ENCODE assay signal across 30 cellular contexts in genomic region chr6:47435254-47435612, GRCh38.
"Had no signal": no experiment of that assay in that cellular context is flagged by ENCODE, and none has a peak within 500 bp of the region (broad histone marks: within the 10 kb centered on the region; RNA-seq: fewer than 3 reads in every experiment).

No MANE protein-coding gene starts in this region.

- H3K27me3 Mint-ChIP-seq: progenitor cell of endocrine pancreas; stimulated activated naive CD8-positive, alpha-beta T cell treated with anti-CD3 and anti-CD28 coated beads, Interleukin-15, amount 100 ng/mL, for 72 hours had no signal

- H3K4me3 Mint-ChIP-seq: naive thymus-derived CD8-positive, alpha-beta T cell; natural killer cell treated with Interleukin-12 subunit alpha and Interleukin-12 subunit beta and Interleukin-15 and Interleukin-18, amount 100 ng/mL, for 72 hours; neural progenitor cell; stimulated activated memory B cell treated with anti-CD40 and anti-IgM and Interleukin-4, amounts not matched to agents 10 μg/mL and 1 μg/mL and 100 μg/mL, for 72 hours; stimulated activated naive CD8-positive, alpha-beta T cell treated with anti-CD3 and anti-CD28 coated beads, Interleukin-15, amount 100 ng/mL, for 72 hours had no signal

- H3K27ac ChIP-seq: neural progenitor cell, ovary, parathyroid adenoma, psoas muscle, sigmoid colon, spleen, thoracic aorta, thyroid gland, tibial nerve, upper lobe of left lung, vagina had no signal

- H3K4me1 ChIP-seq: neural progenitor cell, parathyroid adenoma, psoas muscle, sigmoid colon, thyroid gland, tibial nerve, vagina had no signal

- FAIRE-seq: small intestine, urothelium cell line had no signal

- H3K27me3 ChIP-seq: neural progenitor cell, ovary, right lobe of liver, sigmoid colon, spleen, thyroid gland, tibial nerve, upper lobe of left lung, vagina had no signal

- DNase-seq: naive thymus-derived CD8-positive, alpha-beta T cell; occipital lobe; ovary; posterior cingulate gyrus; psoas muscle; right cardiac atrium; right lobe of liver; sigmoid colon; spleen; stimulated activated CD4-positive, alpha-beta T cell treated with anti-CD3 and anti-CD28 coated beads, Interleukin-12 subunit alpha, Interleukin-12 subunit beta, amount 100 ng/mL, for 4 hours; stimulated activated CD4-positive, alpha-beta T cell treated with anti-CD3 and anti-CD28 coated beads, Interleukin-1b, Interleukin-23, amount 100 ng/mL, for 48 hours; stimulated activated CD4-positive, alpha-beta T cell treated with anti-CD3 and anti-CD28 coated beads, Interleukin-4, amount 100 ng/mL, for 1 hour; stimulated activated CD4-positive, alpha-beta T cell treated with anti-CD3 and anti-CD28 coated beads, Interleukin-4, amount 100 ng/mL, for 4 hours; stimulated activated CD8-positive, alpha-beta memory T cell treated with anti-CD3 and anti-CD28 coated beads, Interleukin-4, amount 100 ng/mL, for 48 hours; stimulated activated naive CD4-positive, alpha-beta T cell; stimulated activated naive CD8-positive, alpha-beta T cell treated with anti-CD3 and anti-CD28 coated beads, Interleukin-15, amount 100 ng/mL, for 72 hours; stimulated activated naive CD8-positive, alpha-beta T cell treated with anti-CD3 and anti-CD28 coated beads, Interleukin-15, Interleukin-2, amounts not matched to agents 100 U/mL and 50 U/mL, for 24 hours; thyroid gland; trophoblast cell; upper lobe of left lung had no signal

- H3K9me3 Mint-ChIP-seq: neural progenitor cell had no signal

- H3K36me3 Mint-ChIP-seq: natural killer cell treated with Interleukin-12 subunit alpha and Interleukin-12 subunit beta and Interleukin-15 and Interleukin-18, amount 100 ng/mL, for 72 hours; neural progenitor cell had no signal

- H3K9me3 ChIP-seq: ovary, psoas muscle, right lobe of liver, sigmoid colon, thoracic aorta, thyroid gland, tibial nerve, upper lobe of left lung, vagina had no signal

- H3K4me3 ChIP-seq: neural progenitor cell, ovary, psoas muscle, right lobe of liver, sigmoid colon, spleen, thoracic aorta, thyroid gland, tibial nerve, upper lobe of left lung, vagina had no signal

- H3K79me2 ChIP-seq: parathyroid adenoma had no signal

- H3K36me3 ChIP-seq: neural progenitor cell, ovary, right lobe of liver, sigmoid colon, spleen, thoracic aorta, thyroid gland, tibial nerve, upper lobe of left lung, vagina had no signal

- H3K4me2 ChIP-seq: neural progenitor cell had no signal

- H3K27ac Mint-ChIP-seq: naive thymus-derived CD8-positive, alpha-beta T cell; natural killer cell treated with Interleukin-12 subunit alpha and Interleukin-12 subunit beta and Interleukin-15 and Interleukin-18, amount 100 ng/mL, for 72 hours; neural progenitor cell; stimulated activated memory B cell treated with anti-CD40 and anti-IgM and Interleukin-4, amounts not matched to agents 10 μg/mL and 1 μg/mL and 100 μg/mL, for 72 hours had no signal

- ATAC-seq: naive thymus-derived CD8-positive, alpha-beta T cell; natural killer cell treated with Interleukin-12 subunit alpha and Interleukin-12 subunit beta and Interleukin-15 and Interleukin-18, amount 100 ng/mL, for 72 hours; psoas muscle; right cardiac atrium; stimulated activated memory B cell treated with anti-CD40 and anti-IgM and Interleukin-4, amounts not matched to agents 10 μg/mL and 1 μg/mL and 100 μg/mL, for 72 hours; stimulated activated naive CD8-positive, alpha-beta T cell treated with anti-CD3 and anti-CD28 coated beads, Interleukin-15, amount 100 ng/mL, for 72 hours; stimulated activated naive CD8-positive, alpha-beta T cell treated with anti-CD3 and anti-CD28 coated beads, Interleukin-15, Interleukin-2, amounts not matched to agents 100 U/mL and 50 U/mL, for 24 hours had no signal

- H2AFZ ChIP-seq: neural progenitor cell, parathyroid adenoma had no signal

- H3K4me1 Mint-ChIP-seq: neural progenitor cell; stimulated activated naive CD8-positive, alpha-beta T cell treated with anti-CD3 and anti-CD28 coated beads, Interleukin-15, amount 100 ng/mL, for 72 hours had no signal

- H3K9ac ChIP-seq: neural progenitor cell, parathyroid adenoma had no signal
